8 cellular contexts compared by ENCODE assay signal in the genomic region with DNA sequence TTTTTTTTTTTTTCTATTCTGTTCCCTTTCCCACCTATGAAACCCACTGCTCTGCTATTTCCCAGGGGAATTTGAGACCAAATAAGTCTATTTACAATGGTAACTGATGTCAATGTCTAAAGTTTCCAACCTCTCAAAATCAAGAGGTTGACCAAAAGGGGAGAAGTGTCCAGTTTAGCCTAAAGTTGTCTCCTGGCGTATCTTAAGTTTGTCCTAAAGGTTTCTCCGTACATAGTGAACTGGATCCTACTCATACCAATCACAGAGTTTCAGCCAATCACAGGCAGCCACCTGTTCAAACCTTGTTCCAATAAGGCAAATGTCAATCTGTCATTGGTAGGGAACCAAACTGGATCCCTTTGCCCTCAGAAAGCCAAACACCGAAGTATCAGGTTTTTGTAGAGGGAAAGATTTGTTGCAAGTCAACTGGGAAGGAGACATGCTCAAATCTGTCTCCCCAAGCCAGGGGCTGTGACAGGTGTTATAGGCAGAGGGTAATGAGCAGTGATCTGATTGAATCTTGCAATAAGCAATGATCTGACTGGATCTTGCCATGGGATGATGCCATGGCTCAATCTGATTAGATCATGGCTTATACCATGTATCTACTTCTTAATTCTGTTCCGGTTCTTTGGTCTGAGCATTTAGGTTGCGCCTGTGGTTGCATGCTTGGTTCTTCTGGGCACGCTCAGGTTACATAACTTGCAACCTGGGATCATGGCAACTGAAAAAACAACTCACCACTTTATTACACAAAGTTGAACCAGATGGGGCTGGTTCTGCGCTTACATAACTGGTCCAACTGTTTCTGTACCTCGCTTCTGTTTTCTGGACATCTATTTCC. TPM values are rescaled to one million over a fixed set of nuclear protein-coding genes. Genes with fewer than 3 reads are reported as not detected.
A peak's percentile ranks its signal among the peaks of the same experiment; 100 is the strongest.
DNase-seq lines count a peak whose midpoint lies in the region; ATAC-seq, FAIRE-seq and TF ChIP-seq lines count a peak whose summit lies in the region.

No MANE protein-coding gene starts in this region.

- peak overlapping the region; percentile 81 for H3K4me2 ChIP-seq in endothelial cell of umbilical vein (ENCODE audit: insufficient read depth, low read length)

- peak overlapping the region; percentile 69 for H3K9ac ChIP-seq in endothelial cell of umbilical vein (replicated peaks; ENCODE audit: extremely low read depth, insufficient read depth, low read length)

- H3K27ac Mint-ChIP-seq in natural killer cell treated with Interleukin-12 subunit alpha and Interleukin-12 subunit beta and Interleukin-15 and Interleukin-18, amount 100 ng/mL, for 72 hours = peak overlapping the region; percentile 87 to 94

- no peaks in the 10 kb centered on the region for H3K36me3 Mint-ChIP-seq in natural killer cell treated with Interleukin-12 subunit alpha and Interleukin-12 subunit beta and Interleukin-15 and Interleukin-18, amount 100 ng/mL, for 72 hours

- peaks cover 47 to 50% of the 10 kb centered on the region in 2 donors for H3K4me1 Mint-ChIP-seq in natural killer cell treated with Interleukin-12 subunit alpha and Interleukin-12 subunit beta and Interleukin-15 and Interleukin-18, amount 100 ng/mL, for 72 hours (ENCODE audit: low read depth in 2 of 2)

- intact Hi-C loops in endothelial cell of umbilical vein (cut with micrococcal nuclease) = no loop called here

- no peak for ATAC-seq in natural killer cell treated with Interleukin-12 subunit alpha and Interleukin-12 subunit beta and Interleukin-15 and Interleukin-18, amount 100 ng/mL, for 72 hours
- no peak for ATAC-seq in GM21381 (IDR thresholded peaks at IDR 0.05; ENCODE audit: unreplicated experiment)
- no peak for ATAC-seq in HG03439 (IDR thresholded peaks at IDR 0.05; ENCODE audit: unreplicated experiment)

- dilution Hi-C loops in endothelial cell of umbilical vein (cut with MboI; ENCODE audit: extremely low pct_ligation_motif_present, low sequenced_read_pairs) = no loop called here

- peaks cover 19% of the 10 kb centered on the region for H3K79me2 ChIP-seq in endothelial cell of umbilical vein (ENCODE audit: control insufficient read depth, insufficient read depth, low read length)

- DNase-seq in EH (ENCODE audit: low read depth) (peak; percentile 59), LNCaP clone FGC (ENCODE audit: low read depth) (no peak), SW480 (ENCODE audit: low spot score) (peak; percentile 58), endothelial cell of umbilical vein (ENCODE audit: low read depth, low spot score) (peak; percentile 32), hippocampal formation (lab: John Stamatoyannopoulos, UW) (no peak)
- DNase-seq in natural killer cell treated with Interleukin-12 subunit alpha and Interleukin-12 subunit beta and Interleukin-15 and Interleukin-18, amount 100 ng/mL, for 72 hours (ENCODE audit: low spot score) = no peak

- BruUV-seq in endothelial cell of umbilical vein (replicated peaks; lab: Mats Ljungman, UMichigan) = no TSS peak

- H3K27ac ChIP-seq in endothelial cell of umbilical vein (ENCODE audit: insufficient read depth, low read depth, low read length) = peak overlapping the region; percentile 71

- no peaks in the 10 kb centered on the region for H4K20me1 ChIP-seq in endothelial cell of umbilical vein (replicated peaks; ENCODE audit: control insufficient read depth, extremely low read depth, insufficient read depth, low read length)

- H3K27me3 Mint-ChIP-seq in natural killer cell treated with Interleukin-12 subunit alpha and Interleukin-12 subunit beta and Interleukin-15 and Interleukin-18, amount 100 ng/mL, for 72 hours = no peaks in the 10 kb centered on the region

- peak; percentile 37 for FAIRE-seq in endothelial cell of umbilical vein (lab: Jason Lieb, UNC)

- H3K4me3 ChIP-seq in LNCaP clone FGC (ENCODE audit: low read depth, low read length) (peak overlapping the region; percentile 80), endothelial cell of umbilical vein (replicated peaks in 1 of 3; ENCODE audit: insufficient read depth in 1 of 3, low read depth in 1 of 3, low read length in 3 of 3) (peak overlapping the region in 2 of 3 experiments; percentile 37 to 73)

- H3K4me1 ChIP-seq in endothelial cell of umbilical vein (ENCODE audit: control insufficient read depth, extremely low read depth, insufficient read depth, low read length) = peaks cover 30% of the 10 kb centered on the region

- no peaks in the 10 kb centered on the region for H3K9me3 ChIP-seq in endothelial cell of umbilical vein (replicated peaks; ENCODE audit: control insufficient read depth, insufficient read depth, low read length)

- H3K4me3 Mint-ChIP-seq in natural killer cell treated with Interleukin-12 subunit alpha and Interleukin-12 subunit beta and Interleukin-15 and Interleukin-18, amount 100 ng/mL, for 72 hours = peak overlapping the region; percentile 91

- CTCF ChIA-PET in endothelial cell of umbilical vein (lab: Charles Lee) = interaction anchor here (1.0 kb wide), 1 partner anchor 33 kb away, joined by 3 read pairs; no protein-coding TSS in a partner anchor

- H3K27me3 ChIP-seq in endothelial cell of umbilical vein (ENCODE audit: control insufficient read depth in 2 of 2, insufficient read depth in 2 of 2, low read length in 2 of 2) = no peaks in the 10 kb centered on the region

- no peaks in the 10 kb centered on the region for H3K36me3 ChIP-seq in endothelial cell of umbilical vein (ENCODE audit: control insufficient read depth in 2 of 2, extremely low read depth in 1 of 2, insufficient read depth in 2 of 2, low read length in 2 of 2)

- TF ChIP-seq CTCF in LNCaP clone FGC (IDR thresholded peaks at IDR 0.05; ENCODE audit: control insufficient read depth, extremely low read depth, insufficient read depth) (no peak), endothelial cell of umbilical vein (IDR thresholded peaks at IDR 0.05; ENCODE audit: extremely low read depth in 1 of 2, insufficient read depth in 1 of 2, low read depth in 1 of 2, low read length in 2 of 2) (no peak)

- POLR2A ChIA-PET in endothelial cell of umbilical vein (lab: Charles Lee) = interaction anchor here (0.6 kb wide), 1 partner anchor 186 kb away, joined by 3 read pairs; no protein-coding TSS in a partner anchor

- H2AFZ ChIP-seq in endothelial cell of umbilical vein (ENCODE audit: low read depth, low read length) = peak overlapping the region; percentile 75

- no peak for TF ChIP-seq POLR2A in endothelial cell of umbilical vein (IDR thresholded peaks at IDR 0.05; ENCODE audit: low read depth, low read length)

- no peaks in the 10 kb centered on the region for H3K9me1 ChIP-seq in endothelial cell of umbilical vein (replicated peaks; ENCODE audit: control insufficient read depth, extremely low read depth, insufficient read depth, low read length)

- no peaks in the 10 kb centered on the region for H3K9me3 Mint-ChIP-seq in natural killer cell treated with Interleukin-12 subunit alpha and Interleukin-12 subunit beta and Interleukin-15 and Interleukin-18, amount 100 ng/mL, for 72 hours

TF ChIP-seq in endothelial cell of umbilical vein, 7 proteins besides CTCF, POLR2A, EP300 and RAD21 (continues in another document):
- TF ChIP-seq GATA2 (IDR thresholded peaks at IDR 0.05; ENCODE audit: insufficient read depth, insufficient read length, low read depth, low read length) = no peak
- TF ChIP-seq JUN (IDR thresholded peaks at IDR 0.05; ENCODE audit: borderline replicate concordance, insufficient read depth, insufficient read length, low read depth) = no peak
- TF ChIP-seq EZH2 (IDR thresholded peaks at IDR 0.05; ENCODE audit: borderline replicate concordance, low read depth, low read length, severe bottlenecking) = no peak
- no peak for TF ChIP-seq FOS (IDR thresholded peaks at IDR 0.05; ENCODE audit: borderline replicate concordance, insufficient read depth, low read length)
- TF ChIP-seq, protein P1, sequence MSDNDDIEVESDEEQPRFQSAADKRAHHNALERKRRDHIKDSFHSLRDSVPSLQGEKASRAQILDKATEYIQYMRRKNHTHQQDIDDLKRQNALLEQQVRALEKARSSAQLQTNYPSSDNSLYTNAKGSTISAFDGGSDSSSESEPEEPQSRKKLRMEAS (IDR thresholded peaks at IDR 0.05; ENCODE audit: insufficient read depth, insufficient read length) = no peak

RNA-seq across cellular contexts. Expression of a gene that starts 1.1 kb away (rescaled TPM):
- 23.4 and 24.2 TPM in 2 replicates for total RNA-seq in endothelial cell of umbilical vein
- polyA plus RNA-seq in endothelial cell of umbilical vein = 17.7 TPM in 2 replicates
- 12.7 and 16.2 TPM in 2 replicates for polyA plus RNA-seq in endothelial cell of umbilical vein (2011; cell fraction: cytosol; rRNA removed)
- 21.6 and 22.1 TPM in 2 replicates for polyA plus RNA-seq in endothelial cell of umbilical vein (2011; cell fraction: nucleus; rRNA removed)
- polyA plus RNA-seq in endothelial cell of umbilical vein (2012) = 15.5 and 18.4 TPM in 2 replicates
- polyA minus RNA-seq in endothelial cell of umbilical vein = 12.5 and 13.1 TPM in 2 replicates
- 5.9 TPM for polyA minus RNA-seq in endothelial cell of umbilical vein (2011; cell fraction: cytosol; rRNA and poly(A)+ RNA removed)
- polyA minus RNA-seq in endothelial cell of umbilical vein (2011; cell fraction: nucleus; rRNA and poly(A)+ RNA removed) = 10.6 and 14.7 TPM in 2 replicates
- total RNA-seq in natural killer cell treated with Interleukin-12 subunit alpha and Interleukin-12 subunit beta and Interleukin-15 and Interleukin-18, amount 100 ng/mL, for 72 hours = 10 to 100 TPM in 1 of 2 donors, 1 to 10 TPM in 1; 9.7 to 13.3 TPM

RNA-seq across cellular contexts. Expression of a gene that starts 41.0 kb away (rescaled TPM):
- total RNA-seq in endothelial cell of umbilical vein = not detected in 2 replicates
- polyA plus RNA-seq in endothelial cell of umbilical vein = not detected in 2 replicates
- not detected in 2 replicates for polyA plus RNA-seq in endothelial cell of umbilical vein (2011; cell fraction: cytosol; rRNA removed)
- not detected in 2 replicates for polyA plus RNA-seq in endothelial cell of umbilical vein (2011; cell fraction: nucleus; rRNA removed)
- polyA plus RNA-seq in endothelial cell of umbilical vein (2012) = not detected in 2 replicates
- not detected in 2 replicates for polyA minus RNA-seq in endothelial cell of umbilical vein
- polyA minus RNA-seq in endothelial cell of umbilical vein (2011; cell fraction: cytosol; rRNA and poly(A)+ RNA removed) = not detected
- polyA minus RNA-seq in endothelial cell of umbilical vein (2011; cell fraction: nucleus; rRNA and poly(A)+ RNA removed) = not detected in 2 replicates
- total RNA-seq in natural killer cell treated with Interleukin-12 subunit alpha and Interleukin-12 subunit beta and Interleukin-15 and Interleukin-18, amount 100 ng/mL, for 72 hours = not detected

RNA-seq across cellular contexts. Expression of a gene that starts 59.8 kb away (rescaled TPM):
- not detected in 2 replicates for total RNA-seq in endothelial cell of umbilical vein
- 0.15 TPM in 1 of 2 replicates, not detected in the other for polyA plus RNA-seq in endothelial cell of umbilical vein
- not detected in 2 replicates for polyA plus RNA-seq in endothelial cell of umbilical vein (2011; cell fraction: cytosol; rRNA removed)
- not detected in 2 replicates for polyA plus RNA-seq in endothelial cell of umbilical vein (2011; cell fraction: nucleus; rRNA removed)
- polyA plus RNA-seq in endothelial cell of umbilical vein (2012) = not detected in 2 replicates
- polyA minus RNA-seq in endothelial cell of umbilical vein = not detected in 2 replicates
- not detected for polyA minus RNA-seq in endothelial cell of umbilical vein (2011; cell fraction: cytosol; rRNA and poly(A)+ RNA removed)
- not detected in 2 replicates for polyA minus RNA-seq in endothelial cell of umbilical vein (2011; cell fraction: nucleus; rRNA and poly(A)+ RNA removed)
- not detected for total RNA-seq in natural killer cell treated with Interleukin-12 subunit alpha and Interleukin-12 subunit beta and Interleukin-15 and Interleukin-18, amount 100 ng/mL, for 72 hours

Comparison
In these comparisons a context has a peak if more than half of its experiments do, and no peak if none do; other contexts are left out.
1. DNase-seq: peak in EH (single experiment), SW480 (single experiment) and endothelial cell of umbilical vein (single experiment); none in LNCaP clone FGC (single experiment), natural killer cell treated with Interleukin-12 subunit alpha and Interleukin-12 subunit beta and Interleukin-15 and Interleukin-18, amount 100 ng/mL, for 72 hours (single experiment) and hippocampal formation (0 of 2).